Comparison of ENCODE assay signal across 8 cellular contexts in genomic region chr4:6574747-6575502, GRCh38. TPM values are rescaled to one million over a fixed set of nuclear protein-coding genes. Genes with fewer than 3 reads are reported as not detected.
DNase-seq lines count a peak whose midpoint lies in the region; ATAC-seq lines count a peak whose summit lies in the region.

TSS of gene MAN2B2 (plus strand) at chr4:6575189. CDS start at chr4:6575211, 22 bp downstream.

- H2BK12ac ChIP-seq in neuronal stem cell (ENCODE audit: low read length): no peak within 1 kb of the TSS

- H3K4me1 ChIP-seq in SJSA1 (replicated peaks): peaks cover 10% of the 10 kb centered on the region; the same call in 1 of the 2 replicates
- H3K4me1 ChIP-seq in neuronal stem cell (ENCODE audit: control insufficient read depth in 2 of 2, insufficient read depth in 1 of 2, low read depth in 1 of 2, low read length in 2 of 2): peaks cover 6 to 7% of the 10 kb centered on the region in 2 donors
- H3K4me1 ChIP-seq in subcutaneous abdominal adipose tissue (ENCODE audit: control insufficient read depth in 5 of 5, insufficient read depth in 5 of 5, low read length in 5 of 5): peaks cover 0 to 22% (median 19%) of the 10 kb centered on the region in 5 donors

- H3K4me3 ChIP-seq in SJSA1 (peak within 1 kb of the TSS; percentile 70), neuronal stem cell (ENCODE audit: low read length in 2 of 2) (peak within 1 kb of the TSS; percentile 93 to 94), subcutaneous abdominal adipose tissue (ENCODE audit: low read depth in 1 of 5, low read length in 5 of 5) (peak within 1 kb of the TSS; percentile 83 to 93 (median 90))

- no CpG with 5 or more reads among the region's 62 CpGs for WGBS in neuronal stem cell (ENCODE audit: extremely low coverage in 2 of 2, insufficient read length in 2 of 2, insufficient replicate concordance in 1 of 2), 2 donors

- peak within 1 kb of the TSS; percentile 92 for H3K23ac ChIP-seq in neuronal stem cell (ENCODE audit: low read depth, low read length, poor library complexity)

- peak within 1 kb of the TSS; percentile 95 for H3K18ac ChIP-seq in neuronal stem cell (ENCODE audit: low read length)

- peak within 1 kb of the TSS; percentile 17 for H2BK15ac ChIP-seq in neuronal stem cell (ENCODE audit: low read length)

- no peaks in the 10 kb centered on the region for H3K9me3 ChIP-seq in SJSA1 (replicated peaks)
- peaks cover 0 to 3% of the 10 kb centered on the region in 2 donors for H3K9me3 ChIP-seq in neuronal stem cell (replicated peaks in 1 of 2; ENCODE audit: control insufficient read depth in 2 of 2, insufficient read depth in 1 of 2, low read depth in 1 of 2, low read length in 2 of 2)
- H3K9me3 ChIP-seq in subcutaneous abdominal adipose tissue (ENCODE audit: control insufficient read depth in 5 of 5, low read length in 5 of 5): peaks cover 2 to 7% (median 5%) of the 10 kb centered on the region in 5 donors

- H3K27me3 ChIP-seq in SJSA1 (replicated peaks) (no peaks in the 10 kb centered on the region), neuronal stem cell (ENCODE audit: control insufficient read depth in 3 of 3, insufficient read depth in 3 of 3, low read depth in 1 of 3, low read length in 3 of 3) (peaks cover 0 to 36% (median 4%) of the 10 kb centered on the region in 3 experiments), subcutaneous abdominal adipose tissue (ENCODE audit: control insufficient read depth in 5 of 5, insufficient read depth in 4 of 5, low read length in 5 of 5) (peaks cover 0 to 6% (median 0%) of the 10 kb centered on the region in 5 donors)

- no peak within 1 kb of the TSS for H4K91ac ChIP-seq in neuronal stem cell (ENCODE audit: low read depth, low read length, poor library complexity)

- H3K9ac ChIP-seq in neuronal stem cell (ENCODE audit: low read depth, low read length, poor library complexity) (peak within 1 kb of the TSS; percentile 94), subcutaneous abdominal adipose tissue (ENCODE audit: low read length in 5 of 5) (peak within 1 kb of the TSS in 4 of 5 donors; percentile 67 to 87 (median 75))

- no peak within 1 kb of the TSS for H2BK120ac ChIP-seq in neuronal stem cell (ENCODE audit: low read depth, low read length)

- H3K4me2 ChIP-seq in neuronal stem cell (ENCODE audit: insufficient read depth, low read length, poor library complexity, severe bottlenecking): peak within 1 kb of the TSS; percentile 99

- H3K79me1 ChIP-seq in neuronal stem cell (ENCODE audit: low read depth, low read length): peaks cover 2% of the 10 kb centered on the region

- H3K14ac ChIP-seq in neuronal stem cell (ENCODE audit: low read length): no peak within 1 kb of the TSS

- peak within 1 kb of the TSS; percentile 44 for H3K4ac ChIP-seq in neuronal stem cell (ENCODE audit: low read length)

- peak within 1 kb of the TSS; percentile 77 for H2AK5ac ChIP-seq in neuronal stem cell (ENCODE audit: low read depth, low read length)

- H3K27ac ChIP-seq in SJSA1: no peak within 1 kb of the TSS; the same call in 1 of the 2 replicates
- peak within 1 kb of the TSS; percentile 4 for H3K27ac ChIP-seq in neuronal stem cell (replicated peaks; ENCODE audit: low read length)
- no peak within 1 kb of the TSS for H3K27ac ChIP-seq in subcutaneous abdominal adipose tissue (ENCODE audit: low read depth, low read length)

- H2BK5ac ChIP-seq in neuronal stem cell (ENCODE audit: low read length): peak within 1 kb of the TSS; percentile 91

- ATAC-seq in GM21825 (IDR thresholded peaks at IDR 0.05; ENCODE audit: unreplicated experiment): peak; percentile 94

- peak; percentile 79 for DNase-seq in ELF-1 (ENCODE audit: low read depth, low spot score)
- DNase-seq in Kasumi-1 (lab: John Stamatoyannopoulos, UW): peak; percentile 34 to 45
- peak; percentile 40 to 76 for DNase-seq in SJSA1 (ENCODE audit: low read depth in 1 of 2, low spot score in 2 of 2)
- DNase-seq in activated gamma-delta T cell treated with anti-CD3 and anti-CD28 coated beads, Interleukin-2, amount 50 U/mL, for 16 hours (ENCODE audit: low read depth): peak; percentile 72
- peak; percentile 62 for DNase-seq in foreskin melanocyte
- peak; percentile 69 for DNase-seq in neuronal stem cell (ENCODE audit: low spot score)

- H4K8ac ChIP-seq in neuronal stem cell (ENCODE audit: low read depth, low read length): peak within 1 kb of the TSS; percentile 77

- H3K36me3 ChIP-seq in SJSA1: no peaks in the 10 kb centered on the region
- H3K36me3 ChIP-seq in neuronal stem cell (replicated peaks in 1 of 2; ENCODE audit: control insufficient read depth in 2 of 2, insufficient read depth in 2 of 2, low read length in 2 of 2): peaks cover 4 to 19% of the 10 kb centered on the region in 2 donors
- H3K36me3 ChIP-seq in subcutaneous abdominal adipose tissue (ENCODE audit: control insufficient read depth in 5 of 5, insufficient read depth in 5 of 5, low read length in 5 of 5): peaks cover 3 to 28% (median 24%) of the 10 kb centered on the region in 5 donors

- peak within 1 kb of the TSS; percentile 100 for H2AFZ ChIP-seq in neuronal stem cell (ENCODE audit: low read length)

RNA-seq across cellular contexts. Expression of gene MAN2B2, which starts in this region (rescaled TPM):
- 6.7 and 12.1 TPM in 2 replicates for total RNA-seq in SJSA1 (2014; rRNA removed; shearing (Covaris generic))
- polyA plus RNA-seq in neuronal stem cell (2013, experiment 1 of 2): 3.9 TPM
- 4.0 TPM for polyA plus RNA-seq in neuronal stem cell (2013, experiment 2 of 2)
